In genomic region chr17:44688675-44689491, GRCh38 we compare ENCODE assay signal across 8 cellular contexts. TPM values are rescaled to one million over a fixed set of nuclear protein-coding genes. Genes with fewer than 3 reads are reported as not detected.
A peak's percentile ranks its signal among the peaks of the same experiment; 100 is the strongest.
DNase-seq lines count a peak whose midpoint lies in the region; ATAC-seq, FAIRE-seq and TF ChIP-seq lines count a peak whose summit lies in the region.

No MANE protein-coding gene starts in this region.

- peak overlapping the region; percentile 96 for H3K4me2 ChIP-seq in GM23338
- H3K4me2 ChIP-seq in fibroblast of lung (ENCODE audit: extremely low read depth, insufficient read depth, low read length): peak overlapping the region; percentile 95

- H3K36me3 ChIP-seq in GM23338 (ENCODE audit: insufficient read depth) (no peaks in the 10 kb centered on the region), fibroblast of lung (ENCODE audit: control insufficient read depth, insufficient read depth, low read length) (no peaks in the 10 kb centered on the region), pancreas (peaks cover 0 to 5% (median 0%) of the 10 kb centered on the region in 3 donors)

- no peaks in the 10 kb centered on the region for H4K20me1 ChIP-seq in GM23338 (replicated peaks; ENCODE audit: insufficient read depth)
- H4K20me1 ChIP-seq in fibroblast of lung (ENCODE audit: control insufficient read depth, extremely low read depth, insufficient read depth, low read length): no peaks in the 10 kb centered on the region

- H3K4me1 Mint-ChIP-seq in CD14-positive monocyte (peaks cover 25% of the 10 kb centered on the region), GM23338 (peaks cover 7% of the 10 kb centered on the region)
- peaks cover 24% of the 10 kb centered on the region for H3K4me1 Mint-ChIP-seq in T-helper 2 cell treated with Interferon-gamma antibody and Interleukin-4, amounts not matched to agents 5 μg/mL and 100 μg/mL, for 36 hours (ENCODE audit: low read depth)

- H3K36me3 Mint-ChIP-seq in CD14-positive monocyte (peaks cover 13 to 19% of the 10 kb centered on the region in 2 donors), GM23338 (ENCODE audit: low read depth) (peaks cover 2% of the 10 kb centered on the region; the same call in 2 of the 3 replicates)
- H3K36me3 Mint-ChIP-seq in T-helper 2 cell treated with Interferon-gamma antibody and Interleukin-4, amounts not matched to agents 5 μg/mL and 100 μg/mL, for 36 hours (ENCODE audit: low read depth): peaks cover 11% of the 10 kb centered on the region

- H3K4me3 Mint-ChIP-seq in CD14-positive monocyte: peak overlapping the region; percentile 97
- peak overlapping the region; percentile 98 for H3K4me3 Mint-ChIP-seq in GM23338
- H3K4me3 Mint-ChIP-seq in T-helper 2 cell treated with Interferon-gamma antibody and Interleukin-4, amounts not matched to agents 5 μg/mL and 100 μg/mL, for 36 hours: peak overlapping the region; percentile 99

- H3K9me3 Mint-ChIP-seq in CD14-positive monocyte (no peaks in the 10 kb centered on the region), GM23338 (no peaks in the 10 kb centered on the region)
- no peaks in the 10 kb centered on the region for H3K9me3 Mint-ChIP-seq in T-helper 2 cell treated with Interferon-gamma antibody and Interleukin-4, amounts not matched to agents 5 μg/mL and 100 μg/mL, for 36 hours

- DNase-seq in CD14-positive monocyte (ENCODE audit: low spot score) (no peak), GM23338 (ENCODE audit: low spot score) (no peak), fibroblast of lung (ENCODE audit: low read depth in 2 of 2) (peak in 1 of 2 donors; percentile 36), pancreas (peak in 1 of 6 donors; percentile 8), DMS114 treated with DMSO at 0.1 percent for 48 hours (lab: John Stamatoyannopoulos, UW; ENCODE audit: unreplicated experiment) (no peak), amniotic stem cell (lab: John Stamatoyannopoulos, UW) (no peak)
- no peak for DNase-seq in T-helper 2 cell treated with Interferon-gamma antibody and Interleukin-4, amounts not matched to agents 5 μg/mL and 100 μg/mL, for 36 hours (ENCODE audit: low spot score)

- no peaks in the 10 kb centered on the region; the same call in 1 of the 2 replicates for H3F3A ChIP-seq in GM23338 (replicated peaks; ENCODE audit: low read depth)

- no peaks in the 10 kb centered on the region for H3K27me3 ChIP-seq in GM23338 (ENCODE audit: insufficient read depth)
- H3K27me3 ChIP-seq in fibroblast of lung (ENCODE audit: control insufficient read depth, insufficient read depth, low read length): no peaks in the 10 kb centered on the region
- no peaks in the 10 kb centered on the region for H3K27me3 ChIP-seq in pancreas

- ATAC-seq in GM23338: no peak
- ATAC-seq in pancreas: peak in 3 of 4 donors; percentile 20 to 47 (median 33)
- no peak for ATAC-seq in HG03159 (IDR thresholded peaks at IDR 0.05; ENCODE audit: unreplicated experiment)

- TF ChIP-seq CTCF in CD14-positive monocyte (IDR thresholded peaks at IDR 0.05): no peak
- no peak for TF ChIP-seq CTCF in GM23338 (conservative IDR thresholded peaks at IDR 0.05; ENCODE audit: low read depth in 2 of 2)
- no peak for TF ChIP-seq CTCF in fibroblast of lung (conservative IDR thresholded peaks at IDR 0.05 in 1 of 2, IDR thresholded peaks at IDR 0.05 in 1 of 2; ENCODE audit: low read depth in 1 of 2, low read length in 2 of 2)
- TF ChIP-seq CTCF in pancreas (IDR thresholded peaks at IDR 0.05): no peak

- H3K27me3 Mint-ChIP-seq in CD14-positive monocyte (ENCODE audit: low read depth in 3 of 3) (peaks cover 2 to 5% (median 2%) of the 10 kb centered on the region in 3 donors), GM23338 (ENCODE audit: insufficient read depth, low read depth, poor library complexity) (peaks cover 9% of the 10 kb centered on the region)
- no peaks in the 10 kb centered on the region for H3K27me3 Mint-ChIP-seq in T-helper 2 cell treated with Interferon-gamma antibody and Interleukin-4, amounts not matched to agents 5 μg/mL and 100 μg/mL, for 36 hours (ENCODE audit: low read depth)

- H3K9me3 ChIP-seq in fibroblast of lung (ENCODE audit: control insufficient read depth, insufficient read depth, low read depth, low read length): no peaks in the 10 kb centered on the region
- no peaks in the 10 kb centered on the region for H3K9me3 ChIP-seq in pancreas

- H3K27ac Mint-ChIP-seq in CD14-positive monocyte (peak overlapping the region; percentile 90 to 96 (median 95)), GM23338 (peak overlapping the region; percentile 97)
- peak overlapping the region; percentile 97 for H3K27ac Mint-ChIP-seq in T-helper 2 cell treated with Interferon-gamma antibody and Interleukin-4, amounts not matched to agents 5 μg/mL and 100 μg/mL, for 36 hours

- H3K4me3 ChIP-seq in GM23338: peak overlapping the region; percentile 97
- peak overlapping the region; percentile 88 to 100 (median 99) for H3K4me3 ChIP-seq in fibroblast of lung (replicated peaks in 1 of 4; ENCODE audit: control extremely low read depth in 1 of 4, insufficient read depth in 1 of 4, low read depth in 3 of 4, low read length in 4 of 4)
- H3K4me3 ChIP-seq in pancreas: peak overlapping the region; percentile 42 to 92 (median 66)

- H3K4me1 ChIP-seq in GM23338 (ENCODE audit: insufficient read depth) (peaks cover 3% of the 10 kb centered on the region; the same call in 1 of the 2 replicates), fibroblast of lung (ENCODE audit: control insufficient read depth, extremely low read depth, insufficient read depth, low read length) (no peaks in the 10 kb centered on the region), pancreas (peaks cover 0 to 8% (median 0%) of the 10 kb centered on the region in 3 donors)

- peak overlapping the region; percentile 77 for H3K9ac ChIP-seq in fibroblast of lung (ENCODE audit: insufficient read depth, low read length)

- 1 to 2% methylated on average over 13 of the region's 13 CpGs for WGBS in pancreas, 2 donors

- FAIRE-seq in pancreas (lab: Jason Lieb, UNC): no peak

- peaks cover 27% of the 10 kb centered on the region for H3K79me2 ChIP-seq in GM23338 (replicated peaks; ENCODE audit: insufficient read depth)
- peaks cover 16% of the 10 kb centered on the region for H3K79me2 ChIP-seq in fibroblast of lung (ENCODE audit: control insufficient read depth, insufficient read depth, low read length)

- no peaks in the 10 kb centered on the region for H3K9me2 ChIP-seq in GM23338 (ENCODE audit: insufficient read depth)

- intact Hi-C loops in CD14-positive monocyte (cut with micrococcal nuclease): no loop called here
- intact Hi-C loops in pancreas (cut with DNase I): no loop called here

- H2AFZ ChIP-seq in GM23338: peak overlapping the region; percentile 78
- peak overlapping the region; percentile 97 for H2AFZ ChIP-seq in fibroblast of lung (ENCODE audit: low read length)

- H3K27ac ChIP-seq in GM23338 (ENCODE audit: low read depth) (peak overlapping the region; percentile 84; the same call in 1 of the 2 replicates), fibroblast of lung (ENCODE audit: insufficient read depth, low read length) (peak overlapping the region; percentile 89), pancreas (peak overlapping the region; percentile 22 to 69 (median 48))

TF ChIP-seq in GM23338, 12 proteins besides CTCF, POLR2A, EP300 and RAD21 (continues in another document):
- TF ChIP-seq EZH2phosphoT487 (IDR thresholded peaks at IDR 0.05; ENCODE audit: unreplicated experiment): no peak

RNA-seq across cellular contexts. Expression of gene CCDC43, which starts 0.7 kb away (rescaled TPM):
- polyA plus RNA-seq in CD14-positive monocyte: 10 to 100 TPM; 12.8 to 19.7 TPM
- total RNA-seq in GM23338 (2014; rRNA removed; shearing (Covaris generic)): 29.8 and 35.2 TPM in 2 replicates
- 44.5 and 55.3 TPM in 2 replicates for polyA plus RNA-seq in GM23338 (2016; fragmentation: Nextera tagmentation; extraction: Ambion mirVana)
- 34.7 and 35.2 TPM in 2 replicates for total RNA-seq in fibroblast of lung
- polyA plus RNA-seq in fibroblast of lung: 23.9 and 27.9 TPM in 2 replicates
- 24.9 and 27.6 TPM in 2 replicates for polyA plus RNA-seq in fibroblast of lung (2012)
- polyA minus RNA-seq in fibroblast of lung (ENCODE audit: low replicate concordance): not detected in 2 replicates
- 1 to 10 TPM; 6.7 to 9.9 (median 9.5) TPM for total RNA-seq in pancreas
- 1 to 10 TPM; 6.9 to 8.6 TPM for polyA plus RNA-seq in pancreas

RNA-seq across cellular contexts. Expression of gene DBF4B, which starts 19.6 kb away (rescaled TPM):
- polyA plus RNA-seq in CD14-positive monocyte: under 1 TPM; 0.23 to 0.34 TPM
- 13.0 and 16.4 TPM in 2 replicates for total RNA-seq in GM23338 (2014; rRNA removed; shearing (Covaris generic))
- polyA plus RNA-seq in GM23338 (2016; fragmentation: Nextera tagmentation; extraction: Ambion mirVana): 9.4 and 9.9 TPM in 2 replicates
- 1.5 and 3.3 TPM in 2 replicates for total RNA-seq in fibroblast of lung
- 2.2 and 6.7 TPM in 2 replicates for polyA plus RNA-seq in fibroblast of lung
- 2.4 and 5.5 TPM in 2 replicates for polyA plus RNA-seq in fibroblast of lung (2012)
- polyA minus RNA-seq in fibroblast of lung (ENCODE audit: low replicate concordance): 5.8 and 11.7 TPM in 2 replicates
- 1 to 10 TPM; 1.0 to 5.0 (median 2.3) TPM for total RNA-seq in pancreas
- 1 to 10 TPM; 3.3 to 5.5 TPM for polyA plus RNA-seq in pancreas

RNA-seq across cellular contexts. Expression of gene MEIOC, which starts 32.6 kb away (rescaled TPM):
- polyA plus RNA-seq in CD14-positive monocyte (under 1 TPM; 0.09 to 0.15 TPM), GM23338 (2016; fragmentation: Nextera tagmentation; extraction: Ambion mirVana) (2.1 and 3.2 TPM in 2 replicates), fibroblast of lung (0.07 and 0.08 TPM in 2 replicates), pancreas (not detected)
- 17.2 and 23.8 TPM in 2 replicates for total RNA-seq in GM23338 (2014; rRNA removed; shearing (Covaris generic))
- total RNA-seq in fibroblast of lung (under 0.01 TPM in 1 of 2 replicates, not detected in the other), pancreas (not detected)
- polyA plus RNA-seq in fibroblast of lung (2012): 0.36 and 0.42 TPM in 2 replicates
- not detected in 2 replicates for polyA minus RNA-seq in fibroblast of lung (ENCODE audit: low replicate concordance)

Comparison
In these comparisons a context has a peak if more than half of its experiments do, and no peak if none do; other contexts are left out.
1. ATAC-seq: peak in pancreas (3 of 4); none in GM23338 (single experiment) and HG03159 (single experiment).
2. Peak in every context shown above with its lines, with median percentiles within 50 percentile points of each other: H3K27ac Mint-ChIP-seq, H3K4me3 Mint-ChIP-seq, H3K27ac ChIP-seq and H3K4me3 ChIP-seq.